18 cellular contexts compared by ENCODE assay signal in the genomic region with DNA sequence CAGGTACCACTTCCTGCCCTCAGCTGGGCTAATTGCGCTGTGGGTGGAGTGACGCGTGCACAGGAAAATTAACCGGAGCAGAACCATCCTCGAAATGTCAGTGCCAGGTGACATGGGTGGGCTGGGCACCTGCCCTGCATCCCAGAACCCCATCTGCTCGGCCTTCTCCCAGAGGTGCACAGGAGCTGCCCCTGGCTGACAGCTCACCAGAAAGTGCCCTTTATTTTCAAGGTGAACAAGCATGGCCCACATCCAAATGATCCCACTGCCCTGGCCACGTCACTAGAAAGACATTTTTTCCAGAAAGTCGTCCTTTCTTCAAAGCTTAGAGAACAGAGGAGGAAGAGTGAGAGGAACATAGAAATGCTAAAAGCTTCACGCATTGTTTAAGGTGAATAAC. TPM values are rescaled to one million over a fixed set of nuclear protein-coding genes. Genes with fewer than 3 reads are reported as not detected.
DNase-seq lines count a peak whose midpoint lies in the region; ATAC-seq, FAIRE-seq and TF ChIP-seq lines count a peak whose summit lies in the region.
"Had no signal": no experiment of that assay in that cellular context is flagged by ENCODE, and none has a peak within 500 bp of the region (broad histone marks: within the 10 kb centered on the region; RNA-seq: fewer than 3 reads in every experiment).

No MANE protein-coding gene starts in this region.

- CTCF ChIA-PET in A549 (lab: Yijun Ruan, JAX) (interaction anchor here (0.7 to 6.9 kb wide), 6 partner anchors 11 to 172 kb away, joined by 3 to 130 read pairs (median 26); no protein-coding TSS in a partner anchor), HCT116 (lab: Charles Lee) (interaction anchor here (1.0 to 5.7 kb wide), 4 partner anchors 11 to 114 kb away, joined by 3 to 47 read pairs (median 4); no protein-coding TSS in a partner anchor)

- ATAC-seq in A549: no peak
- ATAC-seq in HCT116: peak; percentile 2; the same call in 1 of the 2 replicates
- ATAC-seq in activated T-helper 17 cell treated with anti-CD3 and anti-CD28 coated beads, Interleukin-2, amount 50 U/mL, for 72 hours (replicated peaks): no peak
- ATAC-seq in HG03108 (IDR thresholded peaks at IDR 0.05; ENCODE audit: unreplicated experiment): no peak
- no peak for ATAC-seq in left lung

- H3K4me3 Mint-ChIP-seq in activated T-helper 17 cell treated with anti-CD3 and anti-CD28 coated beads, Interleukin-2, amount 50 U/mL, for 72 hours: peak overlapping the region; percentile 61
- H3K4me3 Mint-ChIP-seq: memory B cell had no signal

- peaks cover 18% of the 10 kb centered on the region for H3K4me1 Mint-ChIP-seq in activated T-helper 17 cell treated with anti-CD3 and anti-CD28 coated beads, Interleukin-2, amount 50 U/mL, for 72 hours

- H3K27ac Mint-ChIP-seq in activated T-helper 17 cell treated with anti-CD3 and anti-CD28 coated beads, Interleukin-2, amount 50 U/mL, for 72 hours: peak overlapping the region; percentile 79
- H3K27ac Mint-ChIP-seq: memory B cell had no signal

- peak overlapping the region; percentile 95 to 97 for H3K27ac ChIP-seq in A549
- peak overlapping the region; percentile 86 for H3K27ac ChIP-seq in HCT116 (ENCODE audit: low read depth, low read length)
- peak overlapping the region; percentile 86 for H3K27ac ChIP-seq in keratinocyte (ENCODE audit: control insufficient read depth, insufficient read depth, low read length)
- no peak overlapping the region for H3K27ac ChIP-seq in left lung

- intact Hi-C loops in HCT116 (cut with micrococcal nuclease) (no loop called here), left lung (cut with DNase I) (no loop called here)

- dilution Hi-C loops in keratinocyte (cut with MboI; ENCODE audit: extremely low pct_ligation_motif_present, low sequenced_read_pairs): no loop called here

- POLR2A ChIA-PET in A549 (lab: Yijun Ruan, JAX) (no interaction called here), HCT116 (lab: Charles Lee) (interaction anchor here (0.7 to 2.2 kb wide), 3 partner anchors 100 to 156 kb away, joined by 3 to 9 read pairs (median 6); no protein-coding TSS in a partner anchor)

- 54% methylated on average over 9 of the region's 9 CpGs for WGBS in A549 (ENCODE audit: missing lambda C conversion rate)

- H4K20me1 ChIP-seq in HCT116 (ENCODE audit: insufficient read depth) (no peaks in the 10 kb centered on the region), keratinocyte (ENCODE audit: control insufficient read depth, extremely low read depth, insufficient read depth, low read length) (no peaks in the 10 kb centered on the region)

- peaks cover 4% of the 10 kb centered on the region for H3K36me3 Mint-ChIP-seq in activated T-helper 17 cell treated with anti-CD3 and anti-CD28 coated beads, Interleukin-2, amount 50 U/mL, for 72 hours (ENCODE audit: low read depth)

- H3K36me3 ChIP-seq in HCT116 (ENCODE audit: control insufficient read depth in 1 of 2, insufficient read depth in 2 of 2, low read length in 2 of 2) (no peaks in the 10 kb centered on the region), keratinocyte (ENCODE audit: control insufficient read depth in 2 of 2, extremely low read depth in 1 of 2, insufficient read depth in 2 of 2, low read length in 2 of 2) (no peaks in the 10 kb centered on the region), left lung (no peaks in the 10 kb centered on the region)

- peak in 1 of 2 experiments; percentile 24 for DNase-seq in A549 (ENCODE audit: low read depth in 1 of 2, low spot score in 1 of 2)
- DNase-seq in HCT116 (ENCODE audit: low read depth, low spot score): peak; percentile 34
- no peak for DNase-seq in keratinocyte (ENCODE audit: low read depth, low spot score)
- DNase-seq in NCI-H1436 (lab: John Stamatoyannopoulos, UW): no peak
- no peak for DNase-seq in left lung
- no peak for DNase-seq in T-helper 9 cell
- DNase-seq: activated CD4-positive, alpha-beta T cell treated with anti-CD3 and anti-CD28 coated beads for 4 hours; activated gamma-delta T cell; amygdala; COR-L47; KG1; NCI-H1092 treated with DMSO at 0.1 percent for 48 hours; NCI-H526 treated with DMSO at 0.1 percent for 48 hours; nephron progenitor cell had no signal

- RAD21 ChIA-PET in HCT116 (lab: Charles Lee; ENCODE audit: low non-redundant PET in 1 of 2, low total read pairs in 2 of 2, uncharacterized antibody in 2 of 2, unreplicated experiment in 2 of 2): interaction anchor here (0.6 to 1.5 kb wide), 6 partner anchors 11 to 114 kb away, joined by 3 to 7 read pairs (median 4); no protein-coding TSS in a partner anchor

- H2AFZ ChIP-seq in HCT116 (ENCODE audit: low read depth, low read length, poor library complexity, severe bottlenecking) (no peak overlapping the region), keratinocyte (ENCODE audit: control insufficient read depth, low read length) (no peak overlapping the region)

- peaks cover 31% of the 10 kb centered on the region for H3K27me3 Mint-ChIP-seq in activated T-helper 17 cell treated with anti-CD3 and anti-CD28 coated beads, Interleukin-2, amount 50 U/mL, for 72 hours

- H3K9me3 ChIP-seq in A549 (peaks cover 7% of the 10 kb centered on the region), HCT116 (ENCODE audit: control insufficient read depth in 1 of 2, insufficient read depth in 1 of 2, low read depth in 1 of 2, low read length in 2 of 2) (peaks cover 0 to 12% of the 10 kb centered on the region in 2 experiments; a peak in 1 of 4 replicates), keratinocyte (ENCODE audit: control insufficient read depth, low read depth, low read length) (peaks cover 18% of the 10 kb centered on the region), left lung (no peaks in the 10 kb centered on the region)

- H3K4me1 ChIP-seq in A549: peaks cover 61% of the 10 kb centered on the region
- peaks cover 55 to 82% of the 10 kb centered on the region in 2 experiments for H3K4me1 ChIP-seq in HCT116 (ENCODE audit: control insufficient read depth in 1 of 2, insufficient read depth in 2 of 2, low read length in 2 of 2)
- H3K4me1 ChIP-seq in keratinocyte (ENCODE audit: control insufficient read depth, extremely low read depth, insufficient read depth, low read length): peaks cover 19% of the 10 kb centered on the region
- peaks cover 0 to 15% of the 10 kb centered on the region in 2 donors for H3K4me1 ChIP-seq in left lung

- no peaks in the 10 kb centered on the region for H3K9me1 ChIP-seq in keratinocyte (ENCODE audit: control insufficient read depth, extremely low read depth, insufficient read depth, low read length)

- H3K79me2 ChIP-seq in HCT116 (ENCODE audit: insufficient read depth, low read length): peaks cover 18% of the 10 kb centered on the region; the same call in 1 of the 2 replicates
- H3K79me2 ChIP-seq in keratinocyte (ENCODE audit: control insufficient read depth, insufficient read depth, low read length): no peaks in the 10 kb centered on the region

- no peak for TF ChIP-seq EP300 in A549 (IDR thresholded peaks at IDR 0.05)

- TF ChIP-seq RAD21 in A549 (conservative IDR thresholded peaks at IDR 0.05 in 1 of 2, IDR thresholded peaks at IDR 0.05 in 1 of 2) (no peak), HCT116 (IDR thresholded peaks at IDR 0.05; ENCODE audit: low read depth) (no peak)

- H3K4me2 ChIP-seq in A549: peak overlapping the region; percentile 77
- H3K4me2 ChIP-seq in HCT116 (ENCODE audit: low read length): peak overlapping the region; percentile 60
- H3K4me2 ChIP-seq in keratinocyte (ENCODE audit: control insufficient read depth, extremely low read depth, insufficient read depth, low read depth, low read length): peak overlapping the region; percentile 49

- peak overlapping the region; percentile 44 for H3K9ac ChIP-seq in HCT116 (ENCODE audit: low read length)
- H3K9ac ChIP-seq in keratinocyte (ENCODE audit: control insufficient read depth, extremely low read depth, insufficient read depth, low read length): peak overlapping the region; percentile 23

- BruUV-seq in HCT116 (replicated peaks; lab: Mats Ljungman, UMichigan): no TSS peak

- no peaks in the 10 kb centered on the region for H3K9me2 ChIP-seq in HCT116 (ENCODE audit: insufficient read depth)

- FAIRE-seq in A549 (lab: Jason Lieb, UNC) (no peak), keratinocyte (lab: Jason Lieb, UNC) (no peak)
- FAIRE-seq: GM12892 had no signal

- H3K4me3 ChIP-seq in A549 (no peak overlapping the region), HCT116 (replicated peaks in 1 of 2; ENCODE audit: low read depth in 1 of 2, low read length in 2 of 2) (peak overlapping the region in 1 of 2 experiments; percentile 15; a peak in 1 of 4 replicates), keratinocyte (ENCODE audit: control insufficient read depth in 2 of 3, extremely low read depth in 1 of 3, insufficient read depth in 2 of 3, low read depth in 1 of 3, low read length in 3 of 3) (no peak overlapping the region), left lung (no peak overlapping the region)

- TF ChIP-seq POLR2A in A549 (IDR thresholded peaks at IDR 0.05; ENCODE audit: low read length) (no peak), HCT116 (IDR thresholded peaks at IDR 0.05; ENCODE audit: borderline replicate concordance, extremely low read depth, insufficient read depth, insufficient read length) (no peak)

- no peaks in the 10 kb centered on the region for H3K9me3 Mint-ChIP-seq in activated T-helper 17 cell treated with anti-CD3 and anti-CD28 coated beads, Interleukin-2, amount 50 U/mL, for 72 hours
- H3K9me3 Mint-ChIP-seq: memory B cell had no signal

- TF ChIP-seq CTCF in A549 (IDR thresholded peaks at IDR 0.05) (no peak), HCT116 (IDR thresholded peaks at IDR 0.05 in 2 of 3, conservative IDR thresholded peaks at IDR 0.05 in 1 of 3; ENCODE audit: borderline replicate concordance in 1 of 3, insufficient read depth in 1 of 3, low read depth in 2 of 3, low read length in 2 of 3) (no peak), keratinocyte (optimal IDR thresholded peaks at IDR 0.05 in 1 of 3, IDR thresholded peaks at IDR 0.05 in 1 of 3, conservative IDR thresholded peaks at IDR 0.05 in 1 of 3; ENCODE audit: extremely low read depth in 1 of 3, insufficient read depth in 2 of 3, low read length in 3 of 3) (no peak), left lung (IDR thresholded peaks at IDR 0.05) (no peak)

- H3K27me3 ChIP-seq in HCT116 (ENCODE audit: insufficient read depth, low read length) (no peaks in the 10 kb centered on the region), keratinocyte (ENCODE audit: control insufficient read depth, extremely low read depth, insufficient read depth, low read length) (peaks cover 22% of the 10 kb centered on the region), left lung (peaks cover 13 to 69% of the 10 kb centered on the region in 2 donors)

RNA-seq across cellular contexts. Expression of a gene that starts 4.1 kb away (rescaled TPM):
- polyA plus RNA-seq in A549 (2011; rRNA removed) (0.94 and 1.0 TPM in 2 replicates), A549 (2017; fragmentation: RNase III; extraction: RNeasy Plus Mini Kit Qiagen cat#74134 plus additional on column Dnase treatment) (7.5 to 9.6 TPM (median 8.1 TPM) in 3 replicates), keratinocyte (0.13 to 0.28 TPM (median 0.19 TPM) in 3 replicates)
- polyA plus RNA-seq in A549 (2012; cell fraction: cytosol; rRNA removed): 2.0 and 3.1 TPM in 2 replicates
- 11.0 and 14.5 TPM in 2 replicates for polyA plus RNA-seq in A549 (2012; cell fraction: nucleus; rRNA removed)
- polyA minus RNA-seq in A549 (2011; rRNA and poly(A)+ RNA removed): 1.2 and 1.7 TPM in 2 replicates
- total RNA-seq in HCT116 (2021; ENCODE audit: unreplicated experiment) (45.4 TPM), left lung (1 to 10 TPM; 4.2 to 4.9 TPM)
- 30.1 TPM in 2 replicates for polyA plus RNA-seq in HCT116 (2012)
- total RNA-seq in activated T-helper 17 cell treated with anti-CD3 and anti-CD28 coated beads, Interleukin-2, amount 50 U/mL, for 72 hours: 1 to 10 TPM in 1 of 2 donors, under 1 TPM in 1; 0.24 to 2.2 TPM
- polyA plus RNA-seq in keratinocyte (2011; ENCODE audit: low read depth): 0.07 TPM
- polyA plus RNA-seq in keratinocyte (2011; cell fraction: cytosol; rRNA removed): 0.09 and 0.23 TPM in 2 replicates
- polyA plus RNA-seq in keratinocyte (2011; cell fraction: nucleus; rRNA removed): 0.74 and 1.5 TPM in 2 replicates
- polyA plus RNA-seq in keratinocyte (2012; ENCODE audit: low replicate concordance): 0.25 and 0.56 TPM in 2 replicates
- polyA minus RNA-seq in keratinocyte: 0.22 to 0.62 TPM (median 0.49 TPM) in 3 replicates
- polyA minus RNA-seq in keratinocyte (2011; cell fraction: cytosol; rRNA and poly(A)+ RNA removed): 0.58 TPM
- 0.84 and 0.93 TPM in 2 replicates for polyA minus RNA-seq in keratinocyte (2011; cell fraction: nucleus; rRNA and poly(A)+ RNA removed)

RNA-seq across cellular contexts. Expression of a gene that starts 54.8 kb away (rescaled TPM):
- 1.2 and 2.0 TPM in 2 replicates for polyA plus RNA-seq in A549 (2011; rRNA removed)
- polyA plus RNA-seq in A549 (2012; cell fraction: cytosol; rRNA removed): 2.3 and 3.2 TPM in 2 replicates
- polyA plus RNA-seq in A549 (2012; cell fraction: nucleus; rRNA removed): 18.4 and 23.7 TPM in 2 replicates
- polyA plus RNA-seq in A549 (2017; fragmentation: RNase III; extraction: RNeasy Plus Mini Kit Qiagen cat#74134 plus additional on column Dnase treatment): 1.7 to 1.8 TPM (median 1.7 TPM) in 3 replicates
- 0.73 and 0.95 TPM in 2 replicates for polyA minus RNA-seq in A549 (2011; rRNA and poly(A)+ RNA removed)
- total RNA-seq in HCT116 (2021; ENCODE audit: unreplicated experiment): 4.5 TPM
- 3.3 and 3.4 TPM in 2 replicates for polyA plus RNA-seq in HCT116 (2012)
- 100 to 1,000 TPM; 170 to 245 TPM for total RNA-seq in activated T-helper 17 cell treated with anti-CD3 and anti-CD28 coated beads, Interleukin-2, amount 50 U/mL, for 72 hours
- 4.1 to 5.9 TPM (median 5.8 TPM) in 3 replicates for polyA plus RNA-seq in keratinocyte
- polyA plus RNA-seq in keratinocyte (2011; ENCODE audit: low read depth): 2.5 TPM
- 1.1 and 2.0 TPM in 2 replicates for polyA plus RNA-seq in keratinocyte (2011; cell fraction: cytosol; rRNA removed)
- polyA plus RNA-seq in keratinocyte (2011; cell fraction: nucleus; rRNA removed): 31.3 and 35.6 TPM in 2 replicates
- polyA plus RNA-seq in keratinocyte (2012; ENCODE audit: low replicate concordance): 3.8 and 3.9 TPM in 2 replicates
- polyA minus RNA-seq in keratinocyte: 4.7 to 7.7 TPM (median 4.8 TPM) in 3 replicates
- 1.5 TPM for polyA minus RNA-seq in keratinocyte (2011; cell fraction: cytosol; rRNA and poly(A)+ RNA removed)
- polyA minus RNA-seq in keratinocyte (2011; cell fraction: nucleus; rRNA and poly(A)+ RNA removed): 8.4 and 12.4 TPM in 2 replicates
- total RNA-seq in left lung: 10 to 100 TPM; 24.4 to 46.4 TPM

Comparison
In these comparisons a context has a peak if more than half of its experiments do, and no peak if none do; other contexts are left out.
1. H3K27ac ChIP-seq: peak in A549 (2 of 2), HCT116 (single experiment) and keratinocyte (single experiment); none in left lung (0 of 2).
2. Peak in every context shown above with its lines, with median percentiles within 50 percentile points of each other: H3K4me2 ChIP-seq.